Comparison of ENCODE assay signal across 1 cellular context in genomic region chr5:139642891-139643871, GRCh38.
TF ChIP-seq lines count a peak whose summit lies in the region.

No MANE protein-coding gene starts in this region.

TF ChIP-seq in K562, 482 proteins besides CTCF, POLR2A, EP300 and RAD21:
- TF ChIP-seq ZNF655 (CRISPR knock-in tag; IDR thresholded peaks at IDR 0.05) (no peak), NR2C1 (IDR thresholded peaks at IDR 0.05) (no peak; the same call in 1 of the 2 replicates), NR2C1 (tag; IDR thresholded peaks at IDR 0.05) (peak; percentile 73), NR2C2 (CRISPR knock-in tag; IDR thresholded peaks at IDR 0.05) (no peak), NR2C2 (tag; IDR thresholded peaks at IDR 0.05) (0 out of 2 replicates have a peak, but pooled peaks have one; percentile 22), MEF2A (IDR thresholded peaks at IDR 0.05; ENCODE audit: control insufficient read depth, low read depth, low read length) (no peak), ZNF263 (CRISPR knock-in tag; IDR thresholded peaks at IDR 0.05; ENCODE audit: borderline replicate concordance) (peak; percentile 62), USF2 (CRISPR knock-in tag; IDR thresholded peaks at IDR 0.05) (no peak)
TF ChIP-seq in K562: peak in this region for 3.
